21 cellular contexts compared by ENCODE assay signal in genomic region chr7:130823060-130823459, GRCh38.
"Had no signal": no experiment of that assay in that cellular context is flagged by ENCODE, and none has a peak within 500 bp of the region (broad histone marks: within the 10 kb centered on the region; RNA-seq: fewer than 3 reads in every experiment).

No MANE protein-coding gene starts in this region.

- H3K9me3 ChIP-seq: body of pancreas had no signal

- DNase-seq: activated B cell treated with CpG ODN at 0.5 μM for 24 hours; activated CD4-positive, alpha-beta memory T cell treated with anti-CD3 and anti-CD28 coated beads for 36 hours; activated CD4-positive, alpha-beta T cell treated with anti-CD3 and anti-CD28 coated beads for 36 hours; activated effector memory CD4-positive, alpha-beta T cell treated with anti-CD3 and anti-CD28 coated beads, Interleukin-2, amount 50 U/mL, for 16 hours; activated naive CD4-positive, alpha-beta T cell treated with anti-CD3 and anti-CD28 coated beads, Interleukin-2, amount 10 ng/mL, durations not matched to agents 7 days and 5 days; activated T-cell treated with anti-CD3 and anti-CD28 coated beads for 4 hours; body of pancreas; foreskin fibroblast; heart right ventricle; islet precursor cell; left cardiac atrium; nephron progenitor cell; occipital lobe; stimulated activated CD4-positive, alpha-beta T cell treated with anti-CD3 and anti-CD28 coated beads, Interleukin-4, amount 100 ng/mL, for 1 hour; stimulated activated naive CD4-positive, alpha-beta T cell treated with Interleukin-2 at 50 U/mL for 16 hours; T1000 had no signal

- H3K4me1 ChIP-seq: body of pancreas, heart right ventricle had no signal

- H3K36me3 ChIP-seq: cardiac muscle cell, heart right ventricle had no signal

- H3K27me3 Mint-ChIP-seq: activated CD4-positive, alpha-beta memory T cell treated with anti-CD3 and anti-CD28 coated beads for 36 hours; activated naive CD4-positive, alpha-beta T cell treated with anti-CD3 and anti-CD28 coated beads, Interleukin-2, amount 10 ng/mL, durations not matched to agents 7 days and 5 days had no signal

- H3K4me3 ChIP-seq: body of pancreas, cardiac muscle cell, heart right ventricle had no signal

- H3K27ac ChIP-seq: body of pancreas, cardiac muscle cell, epithelial cell of prostate, heart right ventricle had no signal

- H3K27me3 ChIP-seq: body of pancreas, cardiac muscle cell, heart right ventricle had no signal

- H3K4me3 Mint-ChIP-seq: activated B cell treated with CpG ODN at 0.5 μM for 24 hours; activated CD4-positive, alpha-beta memory T cell treated with anti-CD3 and anti-CD28 coated beads for 36 hours; activated CD4-positive, alpha-beta T cell treated with anti-CD3 and anti-CD28 coated beads for 36 hours; activated naive CD4-positive, alpha-beta T cell treated with anti-CD3 and anti-CD28 coated beads, Interleukin-2, amount 10 ng/mL, durations not matched to agents 7 days and 5 days; memory B cell; nephron progenitor cell; T-helper 1 cell treated with Interleukin-12 subunit alpha and Interleukin-12 subunit beta and Interleukin-4 antibody, amounts not matched to agents 30 μg/mL and 1 μg/mL, for 36 hours had no signal

- ATAC-seq: body of pancreas, heart right ventricle, left cardiac atrium, sciatic nerve had no signal

- H3K4me1 Mint-ChIP-seq: memory B cell, nephron progenitor cell had no signal

- H3K27ac Mint-ChIP-seq: activated B cell treated with CpG ODN at 0.5 μM for 24 hours; activated CD4-positive, alpha-beta memory T cell treated with anti-CD3 and anti-CD28 coated beads for 36 hours; activated CD4-positive, alpha-beta T cell treated with anti-CD3 and anti-CD28 coated beads for 36 hours; activated naive CD4-positive, alpha-beta T cell treated with anti-CD3 and anti-CD28 coated beads, Interleukin-2, amount 10 ng/mL, durations not matched to agents 7 days and 5 days; memory B cell; nephron progenitor cell; T-helper 1 cell treated with Interleukin-12 subunit alpha and Interleukin-12 subunit beta and Interleukin-4 antibody, amounts not matched to agents 30 μg/mL and 1 μg/mL, for 36 hours had no signal
